3 cellular contexts compared by ENCODE assay signal in genomic region chr1:210252621-210253041, GRCh38.
TF ChIP-seq lines count a peak whose summit lies in the region.

No MANE protein-coding gene starts in this region.

TF ChIP-seq in SK-N-SH, 30 proteins besides CTCF, POLR2A, EP300 and RAD21:
- no peak for TF ChIP-seq NFIC (IDR thresholded peaks at IDR 0.05; ENCODE audit: borderline replicate concordance)
- no peak for TF ChIP-seq SIN3A (IDR thresholded peaks at IDR 0.05; ENCODE audit: borderline replicate concordance, low read depth, low read length)
- TF ChIP-seq, protein P1, sequence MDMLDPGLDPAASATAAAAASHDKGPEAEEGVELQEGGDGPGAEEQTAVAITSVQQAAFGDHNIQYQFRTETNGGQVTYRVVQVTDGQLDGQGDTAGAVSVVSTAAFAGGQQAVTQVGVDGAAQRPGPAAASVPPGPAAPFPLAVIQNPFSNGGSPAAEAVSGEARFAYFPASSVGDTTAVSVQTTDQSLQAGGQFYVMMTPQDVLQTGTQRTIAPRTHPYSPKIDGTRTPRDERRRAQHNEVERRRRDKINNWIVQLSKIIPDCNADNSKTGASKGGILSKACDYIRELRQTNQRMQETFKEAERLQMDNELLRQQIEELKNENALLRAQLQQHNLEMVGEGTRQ (IDR thresholded peaks at IDR 0.05; ENCODE audit: borderline replicate concordance, low read depth, low read length), result no peak
- no peak for TF ChIP-seq ZBTB33 (IDR thresholded peaks at IDR 0.05; ENCODE audit: borderline replicate concordance, low read depth)
- TF ChIP-seq, protein P2, sequence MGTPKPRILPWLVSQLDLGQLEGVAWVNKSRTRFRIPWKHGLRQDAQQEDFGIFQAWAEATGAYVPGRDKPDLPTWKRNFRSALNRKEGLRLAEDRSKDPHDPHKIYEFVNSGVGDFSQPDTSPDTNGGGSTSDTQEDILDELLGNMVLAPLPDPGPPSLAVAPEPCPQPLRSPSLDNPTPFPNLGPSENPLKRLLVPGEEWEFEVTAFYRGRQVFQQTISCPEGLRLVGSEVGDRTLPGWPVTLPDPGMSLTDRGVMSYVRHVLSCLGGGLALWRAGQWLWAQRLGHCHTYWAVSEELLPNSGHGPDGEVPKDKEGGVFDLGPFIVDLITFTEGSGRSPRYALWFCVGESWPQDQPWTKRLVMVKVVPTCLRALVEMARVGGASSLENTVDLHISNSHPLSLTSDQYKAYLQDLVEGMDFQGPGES (IDR thresholded peaks at IDR 0.05; ENCODE audit: low read depth, low read length), result no peak
- TF ChIP-seq CHD2 (IDR thresholded peaks at IDR 0.05; ENCODE audit: low read length, partially characterized antibody), result no peak
- TF ChIP-seq FOXJ3 (CRISPR knock-in tag; IDR thresholded peaks at IDR 0.05), result no peak
- no peak for TF ChIP-seq TEAD4 (IDR thresholded peaks at IDR 0.05; ENCODE audit: borderline replicate concordance, insufficient read depth)
- TF ChIP-seq MXI1 (IDR thresholded peaks at IDR 0.05; ENCODE audit: low read depth, low read length), result no peak
- TF ChIP-seq, protein P3, sequence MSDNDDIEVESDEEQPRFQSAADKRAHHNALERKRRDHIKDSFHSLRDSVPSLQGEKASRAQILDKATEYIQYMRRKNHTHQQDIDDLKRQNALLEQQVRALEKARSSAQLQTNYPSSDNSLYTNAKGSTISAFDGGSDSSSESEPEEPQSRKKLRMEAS (IDR thresholded peaks at IDR 0.05; ENCODE audit: low read depth), result no peak
- TF ChIP-seq, protein P4, sequence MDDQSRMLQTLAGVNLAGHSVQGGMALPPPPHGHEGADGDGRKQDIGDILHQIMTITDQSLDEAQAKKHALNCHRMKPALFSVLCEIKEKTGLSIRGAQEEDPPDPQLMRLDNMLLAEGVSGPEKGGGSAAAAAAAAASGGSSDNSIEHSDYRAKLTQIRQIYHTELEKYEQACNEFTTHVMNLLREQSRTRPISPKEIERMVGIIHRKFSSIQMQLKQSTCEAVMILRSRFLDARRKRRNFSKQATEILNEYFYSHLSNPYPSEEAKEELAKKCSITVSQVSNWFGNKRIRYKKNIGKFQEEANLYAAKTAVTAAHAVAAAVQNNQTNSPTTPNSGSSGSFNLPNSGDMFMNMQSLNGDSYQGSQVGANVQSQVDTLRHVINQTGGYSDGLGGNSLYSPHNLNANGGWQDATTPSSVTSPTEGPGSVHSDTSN (IDR thresholded peaks at IDR 0.05), result no peak
- TF ChIP-seq RFX5 (IDR thresholded peaks at IDR 0.05; ENCODE audit: low read length), result no peak
- TF ChIP-seq FOXM1 (IDR thresholded peaks at IDR 0.05; ENCODE audit: low read depth), result no peak
- TF ChIP-seq GABPA (IDR thresholded peaks at IDR 0.05; ENCODE audit: low read depth), result no peak
- TF ChIP-seq GATA2 (CRISPR knock-in tag; IDR thresholded peaks at IDR 0.05), result no peak

TF ChIP-seq in SK-N-SH treated with all-trans-retinoic acid at 6 μM for 48 hours, 23 proteins besides CTCF, POLR2A, EP300 and RAD21 (continues in another document):
- TF ChIP-seq ARNTL (CRISPR knock-in tag; IDR thresholded peaks at IDR 0.05; ENCODE audit: borderline replicate concordance, low read depth), result no peak
- no peak for TF ChIP-seq SNAI2 (CRISPR knock-in tag; IDR thresholded peaks at IDR 0.05)
- no peak for TF ChIP-seq ZNF70 (CRISPR knock-in tag; IDR thresholded peaks at IDR 0.05)
- no peak for TF ChIP-seq GLIS3 (CRISPR knock-in tag; IDR thresholded peaks at IDR 0.05)
- TF ChIP-seq BACH2 (CRISPR knock-in tag; IDR thresholded peaks at IDR 0.05; ENCODE audit: borderline replicate concordance), result no peak
- TF ChIP-seq ZFP30 (CRISPR knock-in tag; IDR thresholded peaks at IDR 0.05), result no peak
- no peak for TF ChIP-seq ZNF565 (CRISPR knock-in tag; conservative IDR thresholded peaks at IDR 0.05; ENCODE audit: low read depth)
- no peak for TF ChIP-seq TOX (CRISPR knock-in tag; IDR thresholded peaks at IDR 0.05; ENCODE audit: borderline replicate concordance)
- TF ChIP-seq ESRRG (CRISPR knock-in tag; IDR thresholded peaks at IDR 0.05), result no peak
- TF ChIP-seq ZC3H10 (CRISPR knock-in tag; IDR thresholded peaks at IDR 0.05), result no peak
- no peak for TF ChIP-seq ZFP3 (CRISPR knock-in tag; IDR thresholded peaks at IDR 0.05)
- TF ChIP-seq, protein P5, sequence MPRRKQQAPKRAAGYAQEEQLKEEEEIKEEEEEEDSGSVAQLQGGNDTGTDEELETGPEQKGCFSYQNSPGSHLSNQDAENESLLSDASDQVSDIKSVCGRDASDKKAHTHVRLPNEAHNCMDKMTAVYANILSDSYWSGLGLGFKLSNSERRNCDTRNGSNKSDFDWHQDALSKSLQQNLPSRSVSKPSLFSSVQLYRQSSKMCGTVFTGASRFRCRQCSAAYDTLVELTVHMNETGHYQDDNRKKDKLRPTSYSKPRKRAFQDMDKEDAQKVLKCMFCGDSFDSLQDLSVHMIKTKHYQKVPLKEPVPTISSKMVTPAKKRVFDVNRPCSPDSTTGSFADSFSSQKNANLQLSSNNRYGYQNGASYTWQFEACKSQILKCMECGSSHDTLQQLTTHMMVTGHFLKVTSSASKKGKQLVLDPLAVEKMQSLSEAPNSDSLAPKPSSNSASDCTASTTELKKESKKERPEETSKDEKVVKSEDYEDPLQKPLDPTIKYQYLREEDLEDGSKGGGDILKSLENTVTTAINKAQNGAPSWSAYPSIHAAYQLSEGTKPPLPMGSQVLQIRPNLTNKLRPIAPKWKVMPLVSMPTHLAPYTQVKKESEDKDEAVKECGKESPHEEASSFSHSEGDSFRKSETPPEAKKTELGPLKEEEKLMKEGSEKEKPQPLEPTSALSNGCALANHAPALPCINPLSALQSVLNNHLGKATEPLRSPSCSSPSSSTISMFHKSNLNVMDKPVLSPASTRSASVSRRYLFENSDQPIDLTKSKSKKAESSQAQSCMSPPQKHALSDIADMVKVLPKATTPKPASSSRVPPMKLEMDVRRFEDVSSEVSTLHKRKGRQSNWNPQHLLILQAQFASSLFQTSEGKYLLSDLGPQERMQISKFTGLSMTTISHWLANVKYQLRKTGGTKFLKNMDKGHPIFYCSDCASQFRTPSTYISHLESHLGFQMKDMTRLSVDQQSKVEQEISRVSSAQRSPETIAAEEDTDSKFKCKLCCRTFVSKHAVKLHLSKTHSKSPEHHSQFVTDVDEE (CRISPR knock-in tag; IDR thresholded peaks at IDR 0.05), result no peak
- TF ChIP-seq CSDC2 (CRISPR knock-in tag; IDR thresholded peaks at IDR 0.05), result no peak
- TF ChIP-seq OSR1 (CRISPR knock-in tag; IDR thresholded peaks at IDR 0.05), result no peak
- no peak for TF ChIP-seq POU6F1 (CRISPR knock-in tag; IDR thresholded peaks at IDR 0.05; ENCODE audit: borderline replicate concordance, low read depth)
- TF ChIP-seq, protein P6, sequence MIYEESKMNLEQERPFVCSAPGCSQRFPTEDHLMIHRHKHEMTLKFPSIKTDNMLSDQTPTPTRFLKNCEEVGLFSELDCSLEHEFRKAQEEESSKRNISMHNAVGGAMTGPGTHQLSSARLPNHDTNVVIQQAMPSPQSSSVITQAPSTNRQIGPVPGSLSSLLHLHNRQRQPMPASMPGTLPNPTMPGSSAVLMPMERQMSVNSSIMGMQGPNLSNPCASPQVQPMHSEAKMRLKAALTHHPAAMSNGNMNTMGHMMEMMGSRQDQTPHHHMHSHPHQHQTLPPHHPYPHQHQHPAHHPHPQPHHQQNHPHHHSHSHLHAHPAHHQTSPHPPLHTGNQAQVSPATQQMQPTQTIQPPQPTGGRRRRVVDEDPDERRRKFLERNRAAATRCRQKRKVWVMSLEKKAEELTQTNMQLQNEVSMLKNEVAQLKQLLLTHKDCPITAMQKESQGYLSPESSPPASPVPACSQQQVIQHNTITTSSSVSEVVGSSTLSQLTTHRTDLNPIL (CRISPR knock-in tag; IDR thresholded peaks at IDR 0.05; ENCODE audit: low read depth), result no peak

TF ChIP-seq in GM12878, 131 proteins besides CTCF, POLR2A, EP300 and RAD21:
- TF ChIP-seq BRCA1 (IDR thresholded peaks at IDR 0.05; ENCODE audit: low read depth, low read length) (no peak), SIX5 (IDR thresholded peaks at IDR 0.05; ENCODE audit: low read depth, low read length, severe bottlenecking) (no peak), NR2C2 (IDR thresholded peaks at IDR 0.05; ENCODE audit: borderline replicate concordance, control insufficient read depth, insufficient read length, low read depth) (no peak), MYB (IDR thresholded peaks at IDR 0.05; ENCODE audit: borderline replicate concordance, low read depth, low read length) (no peak), TAF1 (IDR thresholded peaks at IDR 0.05; ENCODE audit: borderline replicate concordance, low read depth, low read length) (no peak), MEF2B (IDR thresholded peaks at IDR 0.05; ENCODE audit: partially characterized antibody, poor library complexity, severe bottlenecking) (no peak), HDAC6 (IDR thresholded peaks at IDR 0.05; ENCODE audit: unreplicated experiment) (no peak), CREM (IDR thresholded peaks at IDR 0.05; ENCODE audit: low read depth) (no peak), RELA (IDR thresholded peaks at IDR 0.05; ENCODE audit: borderline replicate concordance, partially characterized antibody) (no peak), JUNB (IDR thresholded peaks at IDR 0.05) (no peak), FOXM1 (IDR thresholded peaks at IDR 0.05; ENCODE audit: low read depth, low read length) (no peak), CREB1 (IDR thresholded peaks at IDR 0.05; ENCODE audit: low read depth) (no peak), SRF (IDR thresholded peaks at IDR 0.05; ENCODE audit: low read depth in 2 of 2, low read length in 2 of 2) (no peak), WRNIP1 (IDR thresholded peaks at IDR 0.05; ENCODE audit: borderline replicate concordance, low read depth, low read length) (no peak), HDAC2 (IDR thresholded peaks at IDR 0.05) (no peak)
- TF ChIP-seq, protein P4 (IDR thresholded peaks at IDR 0.05; ENCODE audit: insufficient replicate concordance, low read depth, low read length), result no peak
TF ChIP-seq in GM12878: peak in this region for 0.
